19 cellular contexts compared by ENCODE assay signal in genomic region chr6:27674882-27675281, GRCh38.
DNase-seq lines count a peak whose midpoint lies in the region; ATAC-seq, FAIRE-seq and TF ChIP-seq lines count a peak whose summit lies in the region.
"Had no signal": no experiment of that assay in that cellular context is flagged by ENCODE, and none has a peak within 500 bp of the region (broad histone marks: within the 10 kb centered on the region; RNA-seq: fewer than 3 reads in every experiment).

No MANE protein-coding gene starts in this region.

- BruUV-seq in K562 (replicated peaks; lab: Mats Ljungman, UMichigan): no TSS peak

- H3K36me3 ChIP-seq in BLaER1 treated with 17β-estradiol and CSF1 and Interleukin-3, amounts not matched to agents 10 nM and 100 nM: no peaks in the 10 kb centered on the region
- no peaks in the 10 kb centered on the region for H3K36me3 ChIP-seq in K562 (ENCODE audit: control insufficient read depth, insufficient read depth, low read length)

- ATAC-seq in K562: no peak
- ATAC-seq: GM23338, HCT116 had no signal

- TF ChIP-seq CTCF in NB4 (IDR thresholded peaks at IDR 0.05; ENCODE audit: low read depth, low read length): no peak
- TF ChIP-seq CTCF in K562 (IDR thresholded peaks at IDR 0.05 in 2 of 3, conservative IDR thresholded peaks at IDR 0.05 in 1 of 3; ENCODE audit: insufficient read depth in 2 of 3, low read depth in 1 of 3, low read length in 3 of 3): no peak
- no peak for TF ChIP-seq CTCF in GM13977 (IDR thresholded peaks at IDR 0.05; ENCODE audit: extremely low read depth, insufficient read depth, missing control alignments)

- no peak overlapping the region for H2AFZ ChIP-seq in K562 (ENCODE audit: low read depth, low read length)
- H2AFZ ChIP-seq: GM23338 had no signal

- H3K4me1 ChIP-seq in BLaER1 treated with 17β-estradiol and CSF1 and Interleukin-3, amounts not matched to agents 10 nM and 100 nM: peaks cover 0 to 20% (median 6%) of the 10 kb centered on the region in 10 experiments; a peak in 12 of 20 replicates
- peaks cover 2 to 6% of the 10 kb centered on the region in 2 experiments; a peak in 4 of 5 replicates for H3K4me1 ChIP-seq in K562 (replicated peaks in 1 of 2; ENCODE audit: control insufficient read depth in 2 of 2, insufficient read depth in 2 of 2, low read length in 2 of 2)

- intact Hi-C loops in K562 (cut with micrococcal nuclease): loop anchor here (5.0 to 10.0 kb wide), 3 partner anchors 128 to 490 kb away; a partner anchor contains a TSS

- no peak for TF ChIP-seq POLR2A in GM12891 (IDR thresholded peaks at IDR 0.05; ENCODE audit: low read depth, low read length)
- TF ChIP-seq POLR2A in NB4 (IDR thresholded peaks at IDR 0.05; ENCODE audit: extremely low read depth, insufficient read length): no peak
- no peak for TF ChIP-seq POLR2A in K562 (conservative IDR thresholded peaks at IDR 0.05)

- FAIRE-seq in GM12891 (lab: Jason Lieb, UNC) (no peak), K562 (lab: Jason Lieb, UNC) (no peak)
- FAIRE-seq: D721Med, GM18507 had no signal

- H3K9me3 ChIP-seq in BLaER1 treated with 17β-estradiol and CSF1 and Interleukin-3, amounts not matched to agents 10 nM and 100 nM (replicated peaks in 1 of 11): peaks cover 9 to 30% (median 20%) of the 10 kb centered on the region in 11 experiments
- H3K9me3 ChIP-seq in K562 (replicated peaks; ENCODE audit: control insufficient read depth, insufficient read depth, low read depth, low read length): peaks cover 2% of the 10 kb centered on the region; the same call in 1 of the 2 replicates

- peaks cover 40 to 53% (median 44%) of the 10 kb centered on the region in 11 experiments for H3K27me3 ChIP-seq in BLaER1 treated with 17β-estradiol and CSF1 and Interleukin-3, amounts not matched to agents 10 nM and 100 nM
- no peaks in the 10 kb centered on the region for H3K27me3 ChIP-seq in K562 (ENCODE audit: control insufficient read depth in 2 of 2, insufficient read depth in 2 of 2, low read length in 2 of 2)

- no peaks in the 10 kb centered on the region for H3K79me2 ChIP-seq in K562 (ENCODE audit: control insufficient read depth, insufficient read depth, low read length)

- POLR2A ChIA-PET in K562 (lab: Yijun Ruan, JAX): interaction anchor here (0.9 to 2.1 kb wide), 3 partner anchors 9 to 19 kb away, joined by 3 to 5 read pairs (median 5); no protein-coding TSS in a partner anchor

- TF ChIP-seq RAD21 in K562 (CRISPR knock-in tag; conservative IDR thresholded peaks at IDR 0.05 in 1 of 2, IDR thresholded peaks at IDR 0.05 in 1 of 2): no peak

- CTCF ChIA-PET in K562 (lab: Yijun Ruan, JAX; ENCODE audit: low intra/inter-chr PET ratio): interaction anchor here (0.6 kb wide), 1 partner anchor 221 kb away, joined by 4 read pairs; no protein-coding TSS in a partner anchor

- H3K27ac ChIP-seq in BLaER1 treated with 17β-estradiol and CSF1 and Interleukin-3, amounts not matched to agents 10 nM and 100 nM: no peak overlapping the region
- H3K27ac ChIP-seq in K562 (ENCODE audit: extremely low read depth, low read depth, low read length): no peak overlapping the region

- no peak overlapping the region for H3K4me3 ChIP-seq in BLaER1 treated with 17β-estradiol and CSF1 and Interleukin-3, amounts not matched to agents 10 nM and 100 nM
- H3K4me3 ChIP-seq in NB4 (ENCODE audit: low read depth, low read length) (no peak overlapping the region), K562 (no peak overlapping the region)
- H3K4me3 ChIP-seq: GM23338 had no signal

- H3K4me2 ChIP-seq in BLaER1 treated with 17β-estradiol and CSF1 and Interleukin-3, amounts not matched to agents 10 nM and 100 nM: peak overlapping the region in 6 of 11 experiments; percentile 12 to 38 (median 32); a peak in 7 of 22 replicates
- H3K4me2 ChIP-seq in K562 (ENCODE audit: insufficient read depth, low read length): no peak overlapping the region
- H3K4me2 ChIP-seq: GM23338 had no signal

- WGBS in K562 (ENCODE audit: insufficient coverage, low coverage, missing lambda C conversion rate): 54% methylated on average over 8 of the region's 9 CpGs

- no peak overlapping the region for H3K9ac ChIP-seq in BLaER1 treated with 17β-estradiol and CSF1 and Interleukin-3, amounts not matched to agents 10 nM and 100 nM
- H3K9ac ChIP-seq in K562 (ENCODE audit: insufficient read depth in 1 of 2, low read depth in 2 of 2, low read length in 2 of 2): no peak overlapping the region

- no peak for DNase-seq in GM12891 (ENCODE audit: insufficient read length, low spot score)
- peak; percentile 82 for DNase-seq in NB4 (ENCODE audit: low read depth)
- DNase-seq in K562 (ENCODE audit: extremely low read depth in 1 of 4, low spot score in 3 of 4): no peak
- no peak for DNase-seq in GM13977 (ENCODE audit: low spot score)
- DNase-seq in activated CD8-positive, alpha-beta memory T cell treated with anti-CD3 and anti-CD28 coated beads for 24 hours: no peak
- DNase-seq in NCI-H2107 treated with DMSO at 0.1 percent for 48 hours (lab: John Stamatoyannopoulos, UW; ENCODE audit: unreplicated experiment): no peak
- DNase-seq: CD4-positive, alpha-beta T cell; CD8-positive, alpha-beta memory T cell; DMS 273 treated with DMSO at 0.1 percent for 48 hours; DMS79; EL; GDM1; H9; HFFc6 had no signal

- no peaks in the 10 kb centered on the region for H3K9me1 ChIP-seq in K562 (ENCODE audit: control insufficient read depth, insufficient read depth, low read length)

- TF ChIP-seq EP300 in K562 (IDR thresholded peaks at IDR 0.05; ENCODE audit: low read length): no peak

- in situ Hi-C loops in K562 (cut with MboI): no loop called here
- in situ Hi-C loops in GM13977 (cut with MboI; ENCODE audit: low pct_unique_long_range_greater_than_20kb, low sequenced_read_pairs, unreplicated experiment): no loop called here

- peaks cover 0 to 8% (median 1%) of the 10 kb centered on the region in 11 experiments; a peak in 5 of 22 replicates for H4K20me1 ChIP-seq in BLaER1 treated with 17β-estradiol and CSF1 and Interleukin-3, amounts not matched to agents 10 nM and 100 nM
- H4K20me1 ChIP-seq in K562 (replicated peaks; ENCODE audit: control insufficient read depth, insufficient read depth, low read length): no peaks in the 10 kb centered on the region

TF ChIP-seq in GM12891, 5 proteins besides CTCF, POLR2A, EP300 and RAD21:
- TF ChIP-seq SPI1 (IDR thresholded peaks at IDR 0.05; ENCODE audit: low read depth, low read length) (peak; percentile 49), POLR2AphosphoS5 (IDR thresholded peaks at IDR 0.05; ENCODE audit: low read depth, low read length) (no peak), PAX5 (IDR thresholded peaks at IDR 0.05; ENCODE audit: insufficient read depth, low read length, severe bottlenecking) (no peak)

TF ChIP-seq in K562, 482 proteins besides CTCF, POLR2A, EP300 and RAD21:
- TF ChIP-seq MYC (IDR thresholded peaks at IDR 0.05; ENCODE audit: low read depth, low read length): no peak
- TF ChIP-seq MYC (CRISPR knock-in tag; IDR thresholded peaks at IDR 0.05; ENCODE audit: borderline replicate concordance, low read depth): no peak
- TF ChIP-seq RFX1 (IDR thresholded peaks at IDR 0.05): no peak
- TF ChIP-seq EGR1 (conservative IDR thresholded peaks at IDR 0.05): peak; percentile 52; the same call in 1 of the 2 replicates
